20 cellular contexts compared by ENCODE assay signal in genomic region chr1:116382857-116383256, GRCh38. TPM values are rescaled to one million over a fixed set of nuclear protein-coding genes. Genes with fewer than 3 reads are reported as not detected.
A peak's percentile ranks its signal among the peaks of the same experiment; 100 is the strongest.
DNase-seq lines count a peak whose midpoint lies in the region; ATAC-seq and TF ChIP-seq lines count a peak whose summit lies in the region.
"Had no signal": no experiment of that assay in that cellular context is flagged by ENCODE, and none has a peak within 500 bp of the region (broad histone marks: within the 10 kb centered on the region; RNA-seq: fewer than 3 reads in every experiment).

No MANE protein-coding gene starts in this region.

- POLR2A ChIA-PET in A673 (lab: Charles Lee; ENCODE audit: low non-redundant PET): no interaction called here

- no peaks in the 10 kb centered on the region for H3K9me3 Mint-ChIP-seq in CD4-positive, CD25-positive, alpha-beta regulatory T cell
- H3K9me3 Mint-ChIP-seq: activated T-helper 2 cell treated with anti-CD3 and anti-CD28 coated beads, Interferon-gamma antibody, Interleukin-2, Interleukin-4, amounts not matched to agents 10 μg/mL and 5 μg/mL and 100 μg/mL, durations not matched to agents 14 hours and 24 hours and 36 hours; neural progenitor cell; T-helper 1 cell treated with Interleukin-12 subunit alpha and Interleukin-12 subunit beta and Interleukin-4 antibody, amounts not matched to agents 30 μg/mL and 1 μg/mL, for 36 hours had no signal

- peak overlapping the region; percentile 32 to 56 (median 52) for H3K27ac Mint-ChIP-seq in CD4-positive, CD25-positive, alpha-beta regulatory T cell
- peak overlapping the region; percentile 97 for H3K27ac Mint-ChIP-seq in T-helper 17 cell
- H3K27ac Mint-ChIP-seq: activated T-helper 2 cell treated with anti-CD3 and anti-CD28 coated beads, Interferon-gamma antibody, Interleukin-2, Interleukin-4, amounts not matched to agents 10 μg/mL and 5 μg/mL and 100 μg/mL, durations not matched to agents 14 hours and 24 hours and 36 hours; neural progenitor cell; T-helper 1 cell treated with Interleukin-12 subunit alpha and Interleukin-12 subunit beta and Interleukin-4 antibody, amounts not matched to agents 30 μg/mL and 1 μg/mL, for 36 hours had no signal

- no peak for TF ChIP-seq CTCF in A673 (conservative IDR thresholded peaks at IDR 0.05; ENCODE audit: low read depth, low read length)

- no peaks in the 10 kb centered on the region for H3K27me3 ChIP-seq in A673 (replicated peaks; ENCODE audit: insufficient read depth, low read depth, low read length, poor library complexity)
- no peaks in the 10 kb centered on the region for H3K27me3 ChIP-seq in CD4-positive, CD25-positive, alpha-beta regulatory T cell (ENCODE audit: control insufficient read depth, insufficient read depth, low read length)
- H3K27me3 ChIP-seq: gastrocnemius medialis, neural progenitor cell, spleen had no signal

- H3K4me1 Mint-ChIP-seq in CD4-positive, CD25-positive, alpha-beta regulatory T cell: peaks cover 27 to 86% (median 62%) of the 10 kb centered on the region in 4 donors
- H3K4me1 Mint-ChIP-seq in T-helper 17 cell: peaks cover 58% of the 10 kb centered on the region

- DNase-seq in A673 (ENCODE audit: low spot score) (no peak), T-helper 17 cell (no peak), inferior parietal cortex (ENCODE audit: extremely low spot score) (peak; percentile 63), NCI-H510A treated with DMSO at 0.1 percent for 48 hours (lab: John Stamatoyannopoulos, UW) (no peak)
- DNase-seq in CD4-positive, CD25-positive, alpha-beta regulatory T cell: no peak
- DNase-seq in activated CD4-positive, CD25-positive, alpha-beta regulatory T cell treated with anti-CD3 and anti-CD28 coated beads, Interleukin-2, amount 50 U/mL, for 72 hours: no peak
- DNase-seq: amniotic stem cell; central memory CD4-positive, alpha-beta T cell; gastrocnemius medialis; left colon; NCI-H1417 treated with DMSO at 0.1 percent for 48 hours; NCI-H2171 treated with DMSO at 0.1 percent for 48 hours; NCI-H774; PC-3; psoas muscle; spleen had no signal

- peaks cover 86% of the 10 kb centered on the region for H3K36me3 ChIP-seq in A673 (ENCODE audit: insufficient read depth, low read length, poor library complexity, severe bottlenecking)
- H3K36me3 ChIP-seq in CD4-positive, CD25-positive, alpha-beta regulatory T cell (ENCODE audit: control insufficient read depth, insufficient read depth, low read length): peaks cover 43% of the 10 kb centered on the region

- BruUV-seq in A673 (replicated peaks; lab: Mats Ljungman, UMichigan): no TSS peak

- H3K27me3 Mint-ChIP-seq in CD4-positive, CD25-positive, alpha-beta regulatory T cell: no peaks in the 10 kb centered on the region
- no peaks in the 10 kb centered on the region for H3K27me3 Mint-ChIP-seq in T-helper 17 cell

- H3K4me3 ChIP-seq in A673 (ENCODE audit: low read depth, low read length, poor library complexity, severe bottlenecking): no peak overlapping the region
- peak overlapping the region; percentile 20 for H3K4me3 ChIP-seq in CD4-positive, CD25-positive, alpha-beta regulatory T cell (ENCODE audit: low read depth, low read length)
- H3K4me3 ChIP-seq: neural progenitor cell, psoas muscle, spleen had no signal

- CTCF ChIA-PET in A673 (lab: Charles Lee): no interaction called here

- intact Hi-C loops in A673 (cut with micrococcal nuclease; ENCODE audit: unreplicated experiment): no loop called here

- H3K36me3 Mint-ChIP-seq in CD4-positive, CD25-positive, alpha-beta regulatory T cell: peaks cover 31% of the 10 kb centered on the region
- H3K36me3 Mint-ChIP-seq in T-helper 17 cell (ENCODE audit: low read depth): peaks cover 5% of the 10 kb centered on the region

- no peaks in the 10 kb centered on the region for H3K9me3 ChIP-seq in A673 (ENCODE audit: low read depth, low read length, poor library complexity, severe bottlenecking)
- H3K9me3 ChIP-seq in CD4-positive, CD25-positive, alpha-beta regulatory T cell (ENCODE audit: control insufficient read depth in 2 of 2, low read length in 2 of 2): no peaks in the 10 kb centered on the region
- no peaks in the 10 kb centered on the region for H3K9me3 ChIP-seq in T-helper 17 cell (ENCODE audit: control insufficient read depth, low read length, poor library complexity, severe bottlenecking)
- H3K9me3 ChIP-seq: gastrocnemius medialis, psoas muscle, spleen had no signal

- ATAC-seq in CD4-positive, CD25-positive, alpha-beta regulatory T cell (ENCODE audit: low read depth in 2 of 2): no peak
- ATAC-seq in T-helper 17 cell (no peak), GM19452 (IDR thresholded peaks at IDR 0.05; ENCODE audit: unreplicated experiment) (no peak)
- ATAC-seq: gastrocnemius medialis, left colon, PC-3, psoas muscle had no signal

- H3K27ac ChIP-seq in A673 (ENCODE audit: low read depth, low read length, poor library complexity, severe bottlenecking): peak overlapping the region; percentile 57
- no peak overlapping the region for H3K27ac ChIP-seq in CD4-positive, CD25-positive, alpha-beta regulatory T cell (ENCODE audit: insufficient read depth, low read length, poor library complexity, severe bottlenecking)
- H3K27ac ChIP-seq: neural progenitor cell, psoas muscle had no signal

- H3K4me3 Mint-ChIP-seq in CD4-positive, CD25-positive, alpha-beta regulatory T cell: peak overlapping the region in 2 of 4 donors; percentile 26 to 53
- no peak overlapping the region for H3K4me3 Mint-ChIP-seq in T-helper 17 cell
- H3K4me3 Mint-ChIP-seq: neural progenitor cell; T-helper 1 cell treated with Interleukin-12 subunit alpha and Interleukin-12 subunit beta and Interleukin-4 antibody, amounts not matched to agents 30 μg/mL and 1 μg/mL, for 36 hours had no signal

- peaks cover 94% of the 10 kb centered on the region for H3K4me1 ChIP-seq in A673 (ENCODE audit: insufficient read depth, low read length, poor library complexity, severe bottlenecking)
- H3K4me1 ChIP-seq in CD4-positive, CD25-positive, alpha-beta regulatory T cell (ENCODE audit: control insufficient read depth, insufficient read depth, low read length, poor library complexity, severe bottlenecking): peaks cover 48% of the 10 kb centered on the region

RNA-seq across cellular contexts. Expression of gene ATP1A1, which starts 9.8 kb away (rescaled TPM):
- 1,293 and 1,420 TPM in 2 replicates for total RNA-seq in A673 (2021)
- 228 TPM for total RNA-seq in CD4-positive, CD25-positive, alpha-beta regulatory T cell
- 10 to 100 TPM; 52.4 to 63.8 (median 58.8) TPM for polyA plus RNA-seq in CD4-positive, CD25-positive, alpha-beta regulatory T cell
- 100 to 1,000 TPM; 259 to 313 TPM for total RNA-seq in T-helper 17 cell
